20 cellular contexts compared by ENCODE assay signal in the genomic region with DNA sequence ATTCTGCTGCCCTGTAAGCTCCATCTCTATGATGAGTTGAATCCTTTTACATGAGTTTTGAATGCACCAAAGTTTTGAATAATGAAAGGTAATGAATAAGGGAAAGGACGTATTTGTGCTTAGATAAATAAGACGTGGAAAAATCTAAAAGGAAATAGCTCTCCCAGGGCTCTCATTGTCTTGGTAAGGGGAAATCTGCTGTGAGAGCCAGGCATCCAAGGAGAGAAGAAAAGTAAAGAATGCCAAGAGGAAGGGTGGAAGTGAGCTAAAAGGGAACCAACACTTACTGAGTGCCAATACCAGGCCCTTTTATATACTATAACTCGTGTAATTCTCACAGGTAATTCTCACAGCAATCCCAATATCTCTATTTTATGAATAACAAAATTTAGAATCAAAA.
DNase-seq lines count a peak whose midpoint lies in the region; ATAC-seq, FAIRE-seq and TF ChIP-seq lines count a peak whose summit lies in the region.
"Had no signal": no experiment of that assay in that cellular context is flagged by ENCODE, and none has a peak within 500 bp of the region (broad histone marks: within the 10 kb centered on the region; RNA-seq: fewer than 3 reads in every experiment).

No MANE protein-coding gene starts in this region.

- TF ChIP-seq CTCF in GM23338 (conservative IDR thresholded peaks at IDR 0.05; ENCODE audit: low read depth in 2 of 2) (no peak), WTC11 (IDR thresholded peaks at IDR 0.05) (no peak), endothelial cell of umbilical vein (IDR thresholded peaks at IDR 0.05; ENCODE audit: extremely low read depth in 1 of 2, insufficient read depth in 1 of 2, low read depth in 1 of 2, low read length in 2 of 2) (no peak)

- no peaks in the 10 kb centered on the region for H3K36me3 Mint-ChIP-seq in GM23338 (ENCODE audit: low read depth)
- no peaks in the 10 kb centered on the region for H3K36me3 Mint-ChIP-seq in WTC11

- H3K4me2 ChIP-seq in GM23338 (peak overlapping the region; percentile 33; the same call in 1 of the 2 replicates), endothelial cell of umbilical vein (ENCODE audit: insufficient read depth, low read length) (no peak overlapping the region)
- H3K4me2 ChIP-seq: A549, KMS-11 had no signal

- H3K36me3 ChIP-seq in GM23338 (ENCODE audit: insufficient read depth) = no peaks in the 10 kb centered on the region
- no peaks in the 10 kb centered on the region for H3K36me3 ChIP-seq in endothelial cell of umbilical vein (ENCODE audit: control insufficient read depth in 2 of 2, extremely low read depth in 1 of 2, insufficient read depth in 2 of 2, low read length in 2 of 2)

- dilution Hi-C loops in endothelial cell of umbilical vein (cut with MboI; ENCODE audit: extremely low pct_ligation_motif_present, low sequenced_read_pairs) = no loop called here

- CTCF ChIA-PET in WTC11 (lab: Charles Lee) = interaction anchor here (0.6 to 0.7 kb wide), 2 partner anchors 172 to 182 kb away, joined by 3 read pairs; no protein-coding TSS in a partner anchor
- CTCF ChIA-PET in endothelial cell of umbilical vein (lab: Charles Lee) = no interaction called here

- H3F3A ChIP-seq in GM23338 (replicated peaks; ENCODE audit: low read depth) = no peaks in the 10 kb centered on the region

- H3K4me3 Mint-ChIP-seq in GM23338 (no peak overlapping the region), WTC11 (no peak overlapping the region)
- H3K4me3 Mint-ChIP-seq: CD4-positive, alpha-beta T cell had no signal

- TF ChIP-seq POLR2A in endothelial cell of umbilical vein (IDR thresholded peaks at IDR 0.05; ENCODE audit: low read depth, low read length) = no peak

- H3K79me2 ChIP-seq in GM23338 (replicated peaks; ENCODE audit: insufficient read depth) = no peaks in the 10 kb centered on the region
- H3K79me2 ChIP-seq in endothelial cell of umbilical vein (ENCODE audit: control insufficient read depth, insufficient read depth, low read length) = no peaks in the 10 kb centered on the region

- H3K9ac ChIP-seq in endothelial cell of umbilical vein (replicated peaks; ENCODE audit: extremely low read depth, insufficient read depth, low read length) = no peak overlapping the region
- H3K9ac ChIP-seq: KMS-11 had no signal

- no TSS peak for BruUV-seq in endothelial cell of umbilical vein (replicated peaks; lab: Mats Ljungman, UMichigan)

- in situ Hi-C loops in KBM-7 (cut with MboI; ENCODE audit: low pct_unique_long_range_greater_than_20kb, low sequenced_read_pairs) = no loop called here

- no peaks in the 10 kb centered on the region for H3K27me3 ChIP-seq in GM23338 (ENCODE audit: insufficient read depth)
- no peaks in the 10 kb centered on the region for H3K27me3 ChIP-seq in endothelial cell of umbilical vein (ENCODE audit: control insufficient read depth in 2 of 2, insufficient read depth in 2 of 2, low read length in 2 of 2)

- H3K4me1 Mint-ChIP-seq in GM23338 = peaks cover 26% of the 10 kb centered on the region
- peaks cover 35% of the 10 kb centered on the region for H3K4me1 Mint-ChIP-seq in WTC11

- FAIRE-seq in endothelial cell of umbilical vein (lab: Jason Lieb, UNC) = no peak
- FAIRE-seq: D721Med, G401.6, GM12891, GM19239 had no signal

- no peak overlapping the region for H3K4me3 ChIP-seq in GM23338
- H3K4me3 ChIP-seq in endothelial cell of umbilical vein (replicated peaks in 1 of 3; ENCODE audit: insufficient read depth in 1 of 3, low read depth in 1 of 3, low read length in 3 of 3) = no peak overlapping the region
- H3K4me3 ChIP-seq: A549 had no signal

- DNase-seq in GM23338 (ENCODE audit: low spot score) (peak; percentile 5), WTC11 (ENCODE audit: low spot score) (no peak), endothelial cell of umbilical vein (ENCODE audit: low read depth, low spot score) (peak; percentile 67), pulmonary artery endothelial cell (ENCODE audit: low read depth, low spot score) (peak; percentile 17), anterior cingulate cortex (lab: John Stamatoyannopoulos, UW) (no peak), KBM-7 (no peak)
- DNase-seq: AML-193; Caco-2; CD4-positive, alpha-beta T cell; GOT3; HCEC 1CT had no signal

- H4K20me1 ChIP-seq in GM23338 (replicated peaks; ENCODE audit: insufficient read depth) (no peaks in the 10 kb centered on the region), endothelial cell of umbilical vein (replicated peaks; ENCODE audit: control insufficient read depth, extremely low read depth, insufficient read depth, low read length) (no peaks in the 10 kb centered on the region)

- H3K4me1 ChIP-seq in GM23338 (ENCODE audit: insufficient read depth) (peaks cover 10% of the 10 kb centered on the region; the same call in 1 of the 2 replicates), endothelial cell of umbilical vein (ENCODE audit: control insufficient read depth, extremely low read depth, insufficient read depth, low read length) (peaks cover 8% of the 10 kb centered on the region)
- H3K4me1 ChIP-seq: A549, Caco-2 had no signal

- no peak overlapping the region for H2AFZ ChIP-seq in GM23338
- no peak overlapping the region for H2AFZ ChIP-seq in endothelial cell of umbilical vein (ENCODE audit: low read depth, low read length)

- POLR2A ChIA-PET in WTC11 (lab: Charles Lee) = no interaction called here
- POLR2A ChIA-PET in endothelial cell of umbilical vein (lab: Charles Lee) = no interaction called here

- H3K27ac ChIP-seq in GM23338 (ENCODE audit: low read depth) = no peak overlapping the region
- H3K27ac ChIP-seq in endothelial cell of umbilical vein (ENCODE audit: insufficient read depth, low read depth, low read length) = no peak overlapping the region
- H3K27ac ChIP-seq: 22Rv1, A549, C4-2B, KMS-11 had no signal

- H3K9me3 Mint-ChIP-seq in GM23338 = no peaks in the 10 kb centered on the region
- H3K9me3 Mint-ChIP-seq in WTC11 = no peaks in the 10 kb centered on the region
- H3K9me3 Mint-ChIP-seq: CD4-positive, alpha-beta T cell had no signal

- no peaks in the 10 kb centered on the region for H3K9me2 ChIP-seq in GM23338 (ENCODE audit: insufficient read depth)

- no peaks in the 10 kb centered on the region for H3K9me3 ChIP-seq in endothelial cell of umbilical vein (replicated peaks; ENCODE audit: control insufficient read depth, insufficient read depth, low read length)
- H3K9me3 ChIP-seq: A549, Caco-2 had no signal

- intact Hi-C loops in endothelial cell of umbilical vein (cut with micrococcal nuclease) = no loop called here

- peak overlapping the region; percentile 28; the same call in 1 of the 2 replicates for H3K27ac Mint-ChIP-seq in GM23338
- no peak overlapping the region for H3K27ac Mint-ChIP-seq in WTC11
- H3K27ac Mint-ChIP-seq: CD4-positive, alpha-beta T cell had no signal

- H3K27me3 Mint-ChIP-seq in GM23338 (ENCODE audit: insufficient read depth, low read depth, poor library complexity) (peaks cover 3% of the 10 kb centered on the region), WTC11 (ENCODE audit: low read depth) (no peaks in the 10 kb centered on the region)
- H3K27me3 Mint-ChIP-seq: CD4-positive, alpha-beta T cell had no signal

- ATAC-seq in GM23338 (peak; percentile 63), WTC11 (peak; percentile 44), HG03469 (IDR thresholded peaks at IDR 0.05; ENCODE audit: unreplicated experiment) (no peak)
- ATAC-seq: A549 had no signal

- H3K9me1 ChIP-seq in endothelial cell of umbilical vein (replicated peaks; ENCODE audit: control insufficient read depth, extremely low read depth, insufficient read depth, low read length) = no peaks in the 10 kb centered on the region

TF ChIP-seq in GM23338, 12 proteins besides CTCF, POLR2A, EP300 and RAD21:
- no peak for TF ChIP-seq JUNB (IDR thresholded peaks at IDR 0.05; ENCODE audit: unreplicated experiment)
- no peak for TF ChIP-seq CREB1 (CRISPR knock-in tag; IDR thresholded peaks at IDR 0.05; ENCODE audit: low read depth)
- no peak for TF ChIP-seq NANOG (IDR thresholded peaks at IDR 0.05; ENCODE audit: borderline replicate concordance)
- no peak for TF ChIP-seq EZH2 (IDR thresholded peaks at IDR 0.05; ENCODE audit: low read depth, unreplicated experiment)
- TF ChIP-seq EZH2phosphoT487 (IDR thresholded peaks at IDR 0.05; ENCODE audit: unreplicated experiment) = no peak

TF ChIP-seq in WTC11, 78 proteins besides CTCF, POLR2A, EP300 and RAD21:
- TF ChIP-seq ATF6 (CRISPR knock-in tag; IDR thresholded peaks at IDR 0.05) = no peak

TF ChIP-seq in endothelial cell of umbilical vein, 7 proteins besides CTCF, POLR2A, EP300 and RAD21:
- no peak for TF ChIP-seq EZH2 (IDR thresholded peaks at IDR 0.05; ENCODE audit: borderline replicate concordance, low read depth, low read length, severe bottlenecking)
- no peak for TF ChIP-seq FOS (IDR thresholded peaks at IDR 0.05; ENCODE audit: borderline replicate concordance, insufficient read depth, low read length)
- no peak for TF ChIP-seq POLR2AphosphoS5 (IDR thresholded peaks at IDR 0.05; ENCODE audit: insufficient read depth, low read depth, low read length)
- TF ChIP-seq JUN (IDR thresholded peaks at IDR 0.05; ENCODE audit: borderline replicate concordance, insufficient read depth, insufficient read length, low read depth) = no peak
- TF ChIP-seq MYC (IDR thresholded peaks at IDR 0.05; ENCODE audit: low read depth, low read length) = no peak
- no peak for TF ChIP-seq GATA2 (IDR thresholded peaks at IDR 0.05; ENCODE audit: insufficient read depth, insufficient read length, low read depth, low read length)
- TF ChIP-seq MAX (IDR thresholded peaks at IDR 0.05; ENCODE audit: insufficient read depth, insufficient read length) = no peak

Comparison
In these comparisons a context has a peak if more than half of its experiments do, and no peak if none do; other contexts are left out.
1. DNase-seq: peak in GM23338 (single experiment), endothelial cell of umbilical vein (single experiment) and pulmonary artery endothelial cell (single experiment); none in WTC11 (single experiment), anterior cingulate cortex (0 of 58) and KBM-7 (single experiment).